ENCODE assay signal across 8 cellular contexts in the genomic region with DNA sequence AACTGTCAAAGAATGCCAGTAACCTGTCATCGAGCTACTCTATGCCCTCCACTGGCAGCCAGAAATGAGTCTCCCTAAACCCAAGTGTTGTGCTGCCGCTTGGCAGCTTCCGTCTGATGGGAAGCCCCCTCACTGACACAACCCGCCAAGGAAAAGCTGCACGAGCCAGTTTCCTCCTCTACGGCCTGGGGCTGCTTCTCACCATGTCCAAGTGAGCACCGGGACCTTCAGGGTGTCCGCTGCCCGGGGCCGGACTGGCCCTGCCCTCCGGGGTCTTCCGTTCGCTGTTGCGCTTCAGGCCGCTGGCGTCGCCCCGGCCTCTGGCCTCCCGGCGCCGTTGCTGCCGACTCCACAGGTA. TPM values are rescaled to one million over a fixed set of nuclear protein-coding genes. Genes with fewer than 3 reads are reported as not detected.
DNase-seq lines count a peak whose midpoint lies in the region; ATAC-seq and TF ChIP-seq lines count a peak whose summit lies in the region.

No MANE protein-coding gene starts in this region.

- peaks cover 2% of the 10 kb centered on the region for H3K9me3 Mint-ChIP-seq in activated naive CD8-positive, alpha-beta T cell treated with anti-CD3 and anti-CD28 coated beads, Interleukin-2, amount 10 ng/mL, durations not matched to agents 7 days and 5 days

- H4K20me1 ChIP-seq in PC-9 (ENCODE audit: insufficient read depth) (peaks cover 44% of the 10 kb centered on the region), hepatocyte (ENCODE audit: insufficient read depth, poor library complexity, severe bottlenecking) (peaks cover 21% of the 10 kb centered on the region)

- H3K27ac ChIP-seq in PC-9: peak overlapping the region; percentile 78
- H3K27ac ChIP-seq in hepatocyte: peak overlapping the region; percentile 94

- peak overlapping the region; percentile 95 for H3K27ac Mint-ChIP-seq in activated naive CD8-positive, alpha-beta T cell treated with anti-CD3 and anti-CD28 coated beads, Interleukin-2, amount 10 ng/mL, durations not matched to agents 7 days and 5 days

- H3K79me2 ChIP-seq in PC-9 (ENCODE audit: low read depth) (peaks cover 94% of the 10 kb centered on the region), hepatocyte (peaks cover 85% of the 10 kb centered on the region)

- ATAC-seq in GM18502 (IDR thresholded peaks at IDR 0.05; ENCODE audit: poor library complexity, unreplicated experiment): peak; percentile 16
- ATAC-seq in HG02642 (IDR thresholded peaks at IDR 0.05; ENCODE audit: poor library complexity, unreplicated experiment): peak; percentile 15
- peak; percentile 12 for ATAC-seq in activated naive CD8-positive, alpha-beta T cell treated with anti-CD3 and anti-CD28 coated beads, Interleukin-2, amount 10 ng/mL, durations not matched to agents 7 days and 5 days (ENCODE audit: low read depth)

- H3K9me2 ChIP-seq in PC-9 (ENCODE audit: insufficient read depth) (no peaks in the 10 kb centered on the region), hepatocyte (replicated peaks; ENCODE audit: insufficient read depth) (no peaks in the 10 kb centered on the region)

- H2AFZ ChIP-seq in PC-9 (peak overlapping the region; percentile 91), hepatocyte (peak overlapping the region; percentile 67)

- H3K4me2 ChIP-seq in PC-9 (peak overlapping the region; percentile 93), hepatocyte (peak overlapping the region; percentile 87)

- H3K4me3 Mint-ChIP-seq in activated naive CD8-positive, alpha-beta T cell treated with anti-CD3 and anti-CD28 coated beads, Interleukin-2, amount 10 ng/mL, durations not matched to agents 7 days and 5 days: peak overlapping the region; percentile 90

- peaks cover 7% of the 10 kb centered on the region for H3K36me3 Mint-ChIP-seq in activated naive CD8-positive, alpha-beta T cell treated with anti-CD3 and anti-CD28 coated beads, Interleukin-2, amount 10 ng/mL, durations not matched to agents 7 days and 5 days

- DNase-seq in PC-9: no peak
- no peak for DNase-seq in activated naive CD8-positive, alpha-beta T cell treated with anti-CD3 and anti-CD28 coated beads, Interleukin-2, amount 10 ng/mL, durations not matched to agents 7 days and 5 days
- peak; percentile 42 for DNase-seq in hepatocyte (ENCODE audit: low spot score)
- peak; percentile 5 to 6 for DNase-seq in stimulated activated CD4-positive, alpha-beta T cell treated with anti-CD3 and anti-CD28 coated beads, Interleukin-12 subunit alpha, Interleukin-12 subunit beta, amount 100 ng/mL, for 24 hours (ENCODE audit: low read depth in 2 of 2)
- no peak for DNase-seq in NCI-H146 (lab: John Stamatoyannopoulos, UW)
- no peak for DNase-seq in HPDE6-E6E7 (ENCODE audit: extremely low spot score)

- no peaks in the 10 kb centered on the region for H3K27me3 ChIP-seq in PC-9 (ENCODE audit: insufficient read depth, low read depth)
- no peaks in the 10 kb centered on the region for H3K27me3 ChIP-seq in hepatocyte

- WGBS in hepatocyte (ENCODE audit: low lambda C conversion rate, missing lambda C conversion rate): under 1% methylated on average over 22 of the region's 22 CpGs

- H3K36me3 ChIP-seq in PC-9 (ENCODE audit: low read depth) (peaks cover 24% of the 10 kb centered on the region; the same call in 1 of the 2 replicates), hepatocyte (replicated peaks; ENCODE audit: insufficient read depth, low read depth) (no peaks in the 10 kb centered on the region)

- peak overlapping the region; percentile 83 for H3K4me3 ChIP-seq in PC-9
- H3K4me3 ChIP-seq in hepatocyte: peak overlapping the region; percentile 47

- peaks cover 51% of the 10 kb centered on the region for H3K4me1 Mint-ChIP-seq in activated naive CD8-positive, alpha-beta T cell treated with anti-CD3 and anti-CD28 coated beads, Interleukin-2, amount 10 ng/mL, durations not matched to agents 7 days and 5 days

- H3K9me3 ChIP-seq in PC-9 (ENCODE audit: insufficient read depth, low read depth) (peaks cover 4% of the 10 kb centered on the region; the same call in 1 of the 2 replicates), hepatocyte (ENCODE audit: low read depth) (no peaks in the 10 kb centered on the region)

- H3K27me3 Mint-ChIP-seq in activated naive CD8-positive, alpha-beta T cell treated with anti-CD3 and anti-CD28 coated beads, Interleukin-2, amount 10 ng/mL, durations not matched to agents 7 days and 5 days: no peaks in the 10 kb centered on the region

- CTCF ChIA-PET in PC-9 (lab: Charles Lee): no interaction called here

- no peak for TF ChIP-seq CTCF in PC-9 (conservative IDR thresholded peaks at IDR 0.05)
- TF ChIP-seq CTCF in hepatocyte (IDR thresholded peaks at IDR 0.05; ENCODE audit: poor library complexity): no peak

- H3F3A ChIP-seq in PC-9 (ENCODE audit: insufficient read depth, low read depth): peaks cover 11% of the 10 kb centered on the region; the same call in 1 of the 2 replicates

- BruUV-seq in PC-9 (replicated peaks; lab: Mats Ljungman, UMichigan): no TSS peak

- H3K4me1 ChIP-seq in PC-9 (replicated peaks; ENCODE audit: insufficient read depth): peaks cover 36% of the 10 kb centered on the region
- peaks cover 19% of the 10 kb centered on the region for H3K4me1 ChIP-seq in hepatocyte (ENCODE audit: insufficient read depth)

- POLR2A ChIA-PET in PC-9 (lab: Charles Lee; ENCODE audit: unreplicated experiment): interaction anchor here (0.7 kb wide), 1 partner anchor 569 kb away, joined by 3 read pairs; no protein-coding TSS in a partner anchor
- POLR2A ChIA-PET in activated naive CD8-positive, alpha-beta T cell treated with anti-CD3 and anti-CD28 coated beads, Interleukin-2, amount 10 ng/mL, durations not matched to agents 7 days and 5 days (lab: Charles Lee): interaction anchor here (1.1 to 2.5 kb wide), 11 partner anchors 9 to 328 kb away, joined by 3 to 9 read pairs (median 4); partner anchors contain the start of genes NIT2, TFG and TMEM45A

- intact Hi-C loops in PC-9 (cut with micrococcal nuclease; ENCODE audit: unreplicated experiment): loop anchor here (2.0 to 5.0 kb wide), 4 partner anchors 66 to 1274 kb away; partner anchors contain the start of genes CMSS1, NIT2 and TBC1D23

RNA-seq across cellular contexts. Expression of gene TOMM70, which starts 0.5 kb away (rescaled TPM):
- 63.7 and 65.2 TPM in 2 replicates for total RNA-seq in PC-9 (2021)
- total RNA-seq in activated naive CD8-positive, alpha-beta T cell treated with anti-CD3 and anti-CD28 coated beads, Interleukin-2, amount 10 ng/mL, durations not matched to agents 7 days and 5 days: 10 to 100 TPM; 36.6 to 39.2 TPM
- total RNA-seq in hepatocyte: 65.6 and 75.7 TPM in 2 replicates
- polyA plus RNA-seq in hepatocyte: 18.7 and 23.2 TPM in 2 replicates

RNA-seq across cellular contexts. Expression of gene LNP1, which starts 0.9 kb away (rescaled TPM):
- total RNA-seq in PC-9 (2021): 4.8 TPM in 2 replicates
- 1 to 10 TPM; 1.1 to 1.8 TPM for total RNA-seq in activated naive CD8-positive, alpha-beta T cell treated with anti-CD3 and anti-CD28 coated beads, Interleukin-2, amount 10 ng/mL, durations not matched to agents 7 days and 5 days
- total RNA-seq in hepatocyte: 4.3 and 5.8 TPM in 2 replicates
- 1.1 and 1.9 TPM in 2 replicates for polyA plus RNA-seq in hepatocyte

Comparison
In these comparisons a context has a peak if more than half of its experiments do, and no peak if none do; other contexts are left out.
1. DNase-seq: peak in hepatocyte (single experiment) and stimulated activated CD4-positive, alpha-beta T cell treated with anti-CD3 and anti-CD28 coated beads, Interleukin-12 subunit alpha, Interleukin-12 subunit beta, amount 100 ng/mL, for 24 hours (2 of 2); none in PC-9 (0 of 2), activated naive CD8-positive, alpha-beta T cell treated with anti-CD3 and anti-CD28 coated beads, Interleukin-2, amount 10 ng/mL, durations not matched to agents 7 days and 5 days (single experiment), NCI-H146 (single experiment) and HPDE6-E6E7 (single experiment).
2. Peak in every context shown above with its lines, with median percentiles within 50 percentile points of each other: ATAC-seq.